Comparison of ENCODE assay signal across 8 cellular contexts in genomic region chr2:151632993-151633592, GRCh38.
DNase-seq lines count a peak whose midpoint lies in the region; ATAC-seq and TF ChIP-seq lines count a peak whose summit lies in the region.

No MANE protein-coding gene starts in this region.

- H3K27ac ChIP-seq in dorsolateral prefrontal cortex: no peak overlapping the region

- H3K36me3 Mint-ChIP-seq in progenitor cell of endocrine pancreas (ENCODE audit: insufficient read depth): no peaks in the 10 kb centered on the region

- TF ChIP-seq CTCF in dorsolateral prefrontal cortex (IDR thresholded peaks at IDR 0.05 in 54 of 56, conservative IDR thresholded peaks at IDR 0.05 in 2 of 56; ENCODE audit: low read depth in 1 of 56, partially characterized antibody in 56 of 56): peak in 42 of 56 donors; percentile 17 to 54 (median 34)
- peak; percentile 61 for TF ChIP-seq CTCF in progenitor cell of endocrine pancreas (IDR thresholded peaks at IDR 0.05; ENCODE audit: unreplicated experiment)

- ATAC-seq in GM18517 (IDR thresholded peaks at IDR 0.05; ENCODE audit: unreplicated experiment): no peak

- no peak overlapping the region for H3K4me3 Mint-ChIP-seq in progenitor cell of endocrine pancreas (ENCODE audit: low read depth)

- no peak overlapping the region for H3K27ac Mint-ChIP-seq in progenitor cell of endocrine pancreas

- peaks cover 6% of the 10 kb centered on the region for H3K4me1 Mint-ChIP-seq in progenitor cell of endocrine pancreas (ENCODE audit: low read depth)

- no peak overlapping the region for H3K4me3 ChIP-seq in dorsolateral prefrontal cortex

- DNase-seq in NCI-H748 (lab: John Stamatoyannopoulos, UW; ENCODE audit: unreplicated experiment) (peak; percentile 6), NCI-H748 treated with DMSO at 0.1 percent for 48 hours (lab: John Stamatoyannopoulos, UW) (no peak), NCI-H1694 (lab: John Stamatoyannopoulos, UW) (peak; percentile 51), dorsolateral prefrontal cortex (no peak), progenitor cell of endocrine pancreas (ENCODE audit: low spot score, unreplicated experiment) (no peak), NCI-H146 (lab: John Stamatoyannopoulos, UW) (no peak)
- no peak for DNase-seq in stimulated activated naive CD4-positive, alpha-beta T cell (lab: John Stamatoyannopoulos, UW)

- H3K27me3 Mint-ChIP-seq in progenitor cell of endocrine pancreas: peaks cover 6% of the 10 kb centered on the region

- intact Hi-C loops in dorsolateral prefrontal cortex (cut with DNase I): no loop called here

- H3K27me3 ChIP-seq in dorsolateral prefrontal cortex: no peaks in the 10 kb centered on the region

- H3K9me3 Mint-ChIP-seq in progenitor cell of endocrine pancreas (ENCODE audit: low read depth): peaks cover 3% of the 10 kb centered on the region

Comparison
In these comparisons a context has a peak if more than half of its experiments do, and no peak if none do; other contexts are left out.
1. DNase-seq: peak in NCI-H748 (single experiment) and NCI-H1694 (single experiment); none in NCI-H748 treated with DMSO at 0.1 percent for 48 hours (single experiment), dorsolateral prefrontal cortex (0 of 10), progenitor cell of endocrine pancreas (single experiment), NCI-H146 (single experiment) and stimulated activated naive CD4-positive, alpha-beta T cell (0 of 6).